In the genomic region with DNA sequence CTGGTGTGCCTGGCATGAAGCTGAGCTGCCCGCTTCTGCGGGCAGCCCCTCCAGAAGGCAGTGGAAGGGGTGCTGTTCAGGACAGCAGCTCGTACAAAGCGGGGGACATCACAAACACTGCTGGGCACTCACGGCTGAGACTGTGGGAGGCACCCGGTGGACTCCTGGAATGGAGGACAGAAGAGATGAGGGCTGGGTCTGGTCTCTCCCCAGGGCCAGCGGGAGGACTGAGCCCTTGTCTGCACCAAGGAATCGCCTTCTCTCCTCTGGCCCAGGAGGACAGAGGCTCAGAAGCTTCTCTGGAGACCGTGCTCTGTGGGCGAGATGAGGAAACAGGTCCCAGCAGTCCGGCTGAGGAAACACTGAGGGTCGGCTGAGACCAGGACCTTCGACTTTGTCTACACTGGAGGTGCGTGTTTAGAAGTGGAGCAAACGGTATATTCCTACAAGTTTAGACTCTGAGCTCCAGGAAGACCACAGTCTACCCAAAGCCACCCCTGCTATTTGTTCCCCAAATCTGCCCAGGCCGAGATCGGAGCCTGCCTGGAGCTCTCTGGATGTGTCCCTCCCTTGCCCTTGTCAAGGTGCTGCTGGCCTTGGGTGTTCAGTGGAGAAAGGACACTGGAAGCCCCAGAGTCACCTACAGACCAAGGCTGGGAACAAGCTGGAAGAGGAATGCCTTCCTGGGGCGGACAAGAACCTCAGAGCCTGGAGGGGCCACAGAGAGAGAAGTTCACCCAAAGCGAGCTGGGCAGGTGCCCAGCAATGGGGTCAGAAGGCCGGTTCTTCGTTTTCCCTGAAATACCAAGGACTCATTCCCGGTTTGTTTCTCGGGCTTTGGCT, we compare ENCODE assay signal across 14 cellular contexts.
"Had no signal": no experiment of that assay in that cellular context is flagged by ENCODE, and none has a peak within 500 bp of the region (broad histone marks: within the 10 kb centered on the region; RNA-seq: fewer than 3 reads in every experiment).

No MANE protein-coding gene starts in this region.

- H3K4me3 Mint-ChIP-seq: activated CD8-positive, alpha-beta T cell treated with anti-CD3 and anti-CD28 coated beads for 36 hours; activated T-helper 1 cell treated with anti-CD3 and anti-CD28 coated beads, Interleukin-12 subunit alpha, Interleukin-12 subunit beta, Interleukin-2, Interleukin-4 antibody, amounts not matched to agents 30 ng/mL and 10 ng/mL and 1 ng/mL, durations not matched to agents 14 hours and 24 hours and 36 hours had no signal

- H3K4me1 ChIP-seq: foreskin keratinocyte had no signal

- H3K27ac ChIP-seq: breast epithelium, foreskin keratinocyte, right lobe of liver, suprapubic skin had no signal

- DNase-seq: activated CD4-positive, alpha-beta T cell treated with anti-CD3 and anti-CD28 coated beads for 4 hours; activated CD8-positive, alpha-beta memory T cell treated with anti-CD3 and anti-CD28 coated beads, Interleukin-2, amount 50 U/mL, for 4 hours; activated CD8-positive, alpha-beta T cell treated with anti-CD3 and anti-CD28 coated beads for 36 hours; anterior cingulate cortex; foreskin keratinocyte; stimulated activated CD4-positive, alpha-beta T cell treated with anti-CD3 and anti-CD28 coated beads, Interleukin-12 subunit alpha, Interleukin-12 subunit beta, amount 100 ng/mL, for 4 hours; stimulated activated naive CD8-positive, alpha-beta T cell treated with anti-CD3 and anti-CD28 coated beads, Interleukin-15, Interleukin-2, amounts not matched to agents 100 U/mL and 50 U/mL, for 24 hours; SW 1271 had no signal

- H3K36me3 Mint-ChIP-seq: activated naive CD4-positive, alpha-beta T cell treated with anti-CD3 and anti-CD28 coated beads, Interleukin-2, amount 50 U/mL, for 72 hours had no signal

- H3K27ac Mint-ChIP-seq: activated CD8-positive, alpha-beta T cell treated with anti-CD3 and anti-CD28 coated beads for 36 hours; activated T-helper 1 cell treated with anti-CD3 and anti-CD28 coated beads, Interleukin-12 subunit alpha, Interleukin-12 subunit beta, Interleukin-2, Interleukin-4 antibody, amounts not matched to agents 30 ng/mL and 10 ng/mL and 1 ng/mL, durations not matched to agents 14 hours and 24 hours and 36 hours; progenitor cell of endocrine pancreas had no signal

- H3K9me3 ChIP-seq: breast epithelium, right lobe of liver, suprapubic skin had no signal

- H3K27me3 ChIP-seq: right lobe of liver had no signal

- H3K9me3 Mint-ChIP-seq: activated naive CD4-positive, alpha-beta T cell treated with anti-CD3 and anti-CD28 coated beads, Interleukin-2, amount 50 U/mL, for 72 hours; activated T-helper 1 cell treated with anti-CD3 and anti-CD28 coated beads, Interleukin-12 subunit alpha, Interleukin-12 subunit beta, Interleukin-2, Interleukin-4 antibody, amounts not matched to agents 30 ng/mL and 10 ng/mL and 1 ng/mL, durations not matched to agents 14 hours and 24 hours and 36 hours had no signal

- H3K36me3 ChIP-seq: breast epithelium, right lobe of liver, suprapubic skin had no signal

- H3K4me3 ChIP-seq: breast epithelium, right lobe of liver, suprapubic skin had no signal

- ATAC-seq: activated CD8-positive, alpha-beta T cell treated with anti-CD3 and anti-CD28 coated beads for 36 hours; activated naive CD4-positive, alpha-beta T cell treated with anti-CD3 and anti-CD28 coated beads, Interleukin-2, amount 50 U/mL, for 72 hours; foreskin keratinocyte; right lobe of liver; stimulated activated naive CD8-positive, alpha-beta T cell treated with anti-CD3 and anti-CD28 coated beads, Interleukin-15, Interleukin-2, amounts not matched to agents 100 U/mL and 50 U/mL, for 24 hours had no signal
